In the genomic region with DNA sequence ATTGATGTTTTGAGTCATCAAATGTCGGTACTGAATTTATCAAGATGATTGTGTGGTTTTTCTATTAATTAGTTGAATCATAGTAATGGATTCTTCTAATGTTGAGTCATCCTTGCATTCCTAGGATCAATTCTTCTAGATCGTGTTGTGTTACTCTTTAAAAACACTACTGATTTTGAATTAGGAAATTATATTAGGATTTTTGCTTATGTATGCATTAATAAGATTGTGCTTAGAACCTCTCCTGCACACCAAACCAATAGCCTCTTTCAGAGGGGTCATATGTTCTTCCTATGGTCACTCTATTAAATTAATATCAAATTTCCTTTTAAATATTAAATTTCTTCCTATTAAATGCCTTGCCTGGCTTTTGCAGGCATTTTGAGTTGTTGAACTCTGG, we compare ENCODE assay signal across 24 cellular contexts.
"Had no signal": no experiment of that assay in that cellular context is flagged by ENCODE, and none has a peak within 500 bp of the region (broad histone marks: within the 10 kb centered on the region; RNA-seq: fewer than 3 reads in every experiment).

No MANE protein-coding gene starts in this region.

- H3K9me3 ChIP-seq: gastrocnemius medialis, mucosa of descending colon, prostate gland, right atrium auricular region, sigmoid colon, spleen, testis, tibial artery had no signal

- H3K4me3 Mint-ChIP-seq: mesothelial cell of epicardium; naive B cell; nephron progenitor cell; stimulated activated memory B cell treated with anti-CD40 and anti-IgM and Interleukin-4, amounts not matched to agents 10 μg/mL and 1 μg/mL and 100 μg/mL, for 72 hours; type B pancreatic cell had no signal

- H3K4me1 Mint-ChIP-seq: nephron progenitor cell; stimulated activated memory B cell treated with anti-CD40 and anti-IgM and Interleukin-4, amounts not matched to agents 10 μg/mL and 1 μg/mL and 100 μg/mL, for 72 hours had no signal

- H3K36me3 Mint-ChIP-seq: mesothelial cell of epicardium; naive B cell; stimulated activated memory B cell treated with anti-CD40 and anti-IgM and Interleukin-4, amounts not matched to agents 10 μg/mL and 1 μg/mL and 100 μg/mL, for 72 hours; type B pancreatic cell had no signal

- H3K27me3 ChIP-seq: dorsolateral prefrontal cortex, gastrocnemius medialis, right atrium auricular region, sigmoid colon, testis had no signal

- H3K9me3 Mint-ChIP-seq: mesothelial cell of epicardium; nephron progenitor cell; stimulated activated memory B cell treated with anti-CD40 and anti-IgM and Interleukin-4, amounts not matched to agents 10 μg/mL and 1 μg/mL and 100 μg/mL, for 72 hours; type B pancreatic cell had no signal

- H3K4me1 ChIP-seq: gastrocnemius medialis, prostate gland, right atrium auricular region, sigmoid colon, spleen, testis, tibial artery had no signal

- H3K27ac Mint-ChIP-seq: mesothelial cell of epicardium; naive B cell; nephron progenitor cell; stimulated activated memory B cell treated with anti-CD40 and anti-IgM and Interleukin-4, amounts not matched to agents 10 μg/mL and 1 μg/mL and 100 μg/mL, for 72 hours; type B pancreatic cell had no signal

- ATAC-seq: gastrocnemius medialis; left ventricle myocardium superior; mucosa of descending colon; stimulated activated memory B cell treated with anti-CD40 and anti-IgM and Interleukin-4, amounts not matched to agents 10 μg/mL and 1 μg/mL and 100 μg/mL, for 72 hours; stimulated activated naive CD8-positive, alpha-beta T cell treated with anti-CD3 and anti-CD28 coated beads, Interleukin-15, Interleukin-2, amounts not matched to agents 100 U/mL and 50 U/mL, for 24 hours had no signal

- H3K4me3 ChIP-seq: dorsolateral prefrontal cortex, gastrocnemius medialis, lung, mucosa of descending colon, prostate gland, right atrium auricular region, sigmoid colon, spleen, testis, tibial artery had no signal

- H3K27me3 Mint-ChIP-seq: stimulated activated memory B cell treated with anti-CD40 and anti-IgM and Interleukin-4, amounts not matched to agents 10 μg/mL and 1 μg/mL and 100 μg/mL, for 72 hours had no signal

- DNase-seq: dorsolateral prefrontal cortex; effector CD4-positive, alpha-beta T cell; foreskin fibroblast; gastrocnemius medialis; head of caudate nucleus; left ventricle myocardium superior; mesenchymal stem cell; mucosa of descending colon; naive B cell; nephron progenitor cell; nucleus accumbens; sigmoid colon; spleen; stimulated activated CD4-positive, alpha-beta T cell treated with anti-CD3 and anti-CD28 coated beads, Interleukin-4, amount 100 ng/mL, for 4 hours; stimulated activated naive CD8-positive, alpha-beta T cell treated with anti-CD3 and anti-CD28 coated beads, Interleukin-15, Interleukin-2, amounts not matched to agents 100 U/mL and 50 U/mL, for 24 hours; substantia nigra; testis; tibial artery had no signal

- H3K36me3 ChIP-seq: gastrocnemius medialis, prostate gland, right atrium auricular region, sigmoid colon, spleen, tibial artery had no signal

- H3K27ac ChIP-seq: dorsolateral prefrontal cortex, gastrocnemius medialis, prostate gland, right atrium auricular region, sigmoid colon, spleen, testis, tibial artery had no signal
